Comparison of ENCODE assay signal across 21 cellular contexts in the genomic region with DNA sequence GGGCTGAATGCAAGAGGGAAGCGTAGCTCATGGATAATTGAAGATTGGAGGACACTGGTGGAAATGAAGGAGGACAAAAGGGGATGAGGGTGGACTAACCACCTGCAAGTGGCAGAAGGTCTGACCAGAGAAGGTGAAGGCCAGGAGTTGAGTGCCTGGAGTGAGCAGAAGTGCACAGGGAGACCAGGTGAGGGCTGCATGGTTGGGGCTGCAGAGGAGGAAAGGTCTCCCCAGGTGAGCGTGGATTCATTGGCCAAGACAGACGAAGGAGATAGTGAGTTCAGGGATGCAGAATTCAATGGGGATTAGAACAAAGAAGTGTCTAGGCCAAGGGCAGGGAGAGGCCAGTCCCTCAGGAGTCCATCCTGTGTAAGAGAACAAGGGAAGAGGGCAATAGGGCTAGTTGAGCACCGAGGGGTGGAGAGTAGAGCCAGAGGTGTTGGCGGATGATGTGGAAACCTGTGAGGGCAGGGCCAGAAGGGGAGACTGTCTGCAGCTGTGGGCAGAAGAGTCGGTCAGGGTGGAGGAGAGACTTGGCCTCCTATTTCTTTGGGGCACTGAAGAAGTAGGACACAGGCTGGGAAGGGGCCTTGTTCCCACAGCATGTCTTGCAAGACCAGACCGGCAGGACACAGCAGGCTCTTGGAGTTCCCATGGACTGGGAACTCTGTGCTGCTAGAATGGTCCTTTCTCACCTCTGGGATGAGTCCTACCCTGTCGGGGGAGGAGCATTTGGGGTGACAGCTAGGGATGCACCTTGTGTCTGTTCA. TPM values are rescaled to one million over a fixed set of nuclear protein-coding genes. Genes with fewer than 3 reads are reported as not detected.
DNase-seq lines count a peak whose midpoint lies in the region; ATAC-seq and TF ChIP-seq lines count a peak whose summit lies in the region.
"Had no signal": no experiment of that assay in that cellular context is flagged by ENCODE, and none has a peak within 500 bp of the region (broad histone marks: within the 10 kb centered on the region; RNA-seq: fewer than 3 reads in every experiment).

No MANE protein-coding gene starts in this region.

- H3K36me3 ChIP-seq in upper lobe of right lung: no peaks in the 10 kb centered on the region
- H3K36me3 ChIP-seq: heart right ventricle, right atrium auricular region, tibial nerve had no signal

- peak; percentile 37 for DNase-seq in activated CD8-positive, alpha-beta memory T cell treated with anti-CD3 and anti-CD28 coated beads, Interleukin-2, amount 50 U/mL, for 48 hours
- DNase-seq in activated CD8-positive, alpha-beta memory T cell treated with anti-CD3 and anti-CD28 coated beads, Interleukin-2, amount 10 ng/mL, durations not matched to agents 7 days and 5 days: no peak
- DNase-seq in coronary artery (ENCODE audit: low spot score) (peak; percentile 62), mesenteric fat pad (ENCODE audit: low spot score) (peak; percentile 64), upper lobe of right lung (peak; percentile 46)
- DNase-seq in effector CD8-positive, alpha-beta T cell (lab: John Stamatoyannopoulos, UW): no peak
- no peak for DNase-seq in activated T-cell treated with anti-CD3 and anti-CD28 coated beads, Interleukin-2, amount 50 U/mL, for 1 hour
- DNase-seq in stimulated activated CD8-positive, alpha-beta memory T cell treated with anti-CD3 and anti-CD28 coated beads, Interleukin-4, amount 100 ng/mL, for 48 hours: no peak
- DNase-seq: activated CD4-positive, alpha-beta T cell treated with anti-CD3 and anti-CD28 coated beads for 4 hours; activated naive CD4-positive, alpha-beta T cell treated with anti-CD3 and anti-CD28 coated beads, Interleukin-2, amount 50 U/mL, for 16 hours; COR-L47; DMS79 treated with DMSO at 0.1 percent for 48 hours; GOT3; heart right ventricle; occipital lobe; SHP77 treated with DMSO at 0.1 percent for 48 hours; stimulated activated naive B cell treated with anti-CD40 and anti-IgM and Interleukin-4, amounts not matched to agents 10 μg/mL and 1 μg/mL and 100 μg/mL, for 72 hours had no signal

- no peaks in the 10 kb centered on the region for H3K4me1 ChIP-seq in upper lobe of right lung
- H3K4me1 ChIP-seq: heart right ventricle, right atrium auricular region had no signal

- CTCF ChIA-PET in activated CD8-positive, alpha-beta memory T cell treated with anti-CD3 and anti-CD28 coated beads, Interleukin-2, amount 10 ng/mL, durations not matched to agents 7 days and 5 days (lab: Charles Lee): no interaction called here

- no peak overlapping the region for H3K27ac Mint-ChIP-seq in activated CD8-positive, alpha-beta memory T cell treated with anti-CD3 and anti-CD28 coated beads, Interleukin-2, amount 10 ng/mL, durations not matched to agents 7 days and 5 days
- H3K27ac Mint-ChIP-seq: B cell; stimulated activated naive B cell treated with anti-CD40 and anti-IgM and Interleukin-4, amounts not matched to agents 10 μg/mL and 1 μg/mL and 100 μg/mL, for 72 hours had no signal

- no peaks in the 10 kb centered on the region for H3K36me3 Mint-ChIP-seq in activated CD8-positive, alpha-beta memory T cell treated with anti-CD3 and anti-CD28 coated beads, Interleukin-2, amount 10 ng/mL, durations not matched to agents 7 days and 5 days
- H3K36me3 Mint-ChIP-seq: stimulated activated naive B cell treated with anti-CD40 and anti-IgM and Interleukin-4, amounts not matched to agents 10 μg/mL and 1 μg/mL and 100 μg/mL, for 72 hours had no signal

- TF ChIP-seq CTCF in coronary artery (IDR thresholded peaks at IDR 0.05) (no peak), upper lobe of right lung (IDR thresholded peaks at IDR 0.05) (no peak)

- intact Hi-C loops in upper lobe of right lung (cut with DNase I): no loop called here

- no peak overlapping the region for H3K4me3 Mint-ChIP-seq in activated CD8-positive, alpha-beta memory T cell treated with anti-CD3 and anti-CD28 coated beads, Interleukin-2, amount 10 ng/mL, durations not matched to agents 7 days and 5 days
- H3K4me3 Mint-ChIP-seq: B cell; stimulated activated naive B cell treated with anti-CD40 and anti-IgM and Interleukin-4, amounts not matched to agents 10 μg/mL and 1 μg/mL and 100 μg/mL, for 72 hours had no signal

- H3K4me3 ChIP-seq in coronary artery: no peak overlapping the region
- H3K4me3 ChIP-seq in upper lobe of right lung: no peak overlapping the region
- H3K4me3 ChIP-seq: heart right ventricle, right atrium auricular region, tibial nerve had no signal

- no peaks in the 10 kb centered on the region for H3K27me3 Mint-ChIP-seq in activated CD8-positive, alpha-beta memory T cell treated with anti-CD3 and anti-CD28 coated beads, Interleukin-2, amount 10 ng/mL, durations not matched to agents 7 days and 5 days

- no peaks in the 10 kb centered on the region for H3K4me1 Mint-ChIP-seq in activated CD8-positive, alpha-beta memory T cell treated with anti-CD3 and anti-CD28 coated beads, Interleukin-2, amount 10 ng/mL, durations not matched to agents 7 days and 5 days
- H3K4me1 Mint-ChIP-seq: B cell; stimulated activated naive B cell treated with anti-CD40 and anti-IgM and Interleukin-4, amounts not matched to agents 10 μg/mL and 1 μg/mL and 100 μg/mL, for 72 hours had no signal

- no peaks in the 10 kb centered on the region for H3K9me3 ChIP-seq in upper lobe of right lung
- H3K9me3 ChIP-seq: heart right ventricle, right atrium auricular region, tibial nerve had no signal

- ATAC-seq in activated CD8-positive, alpha-beta memory T cell treated with anti-CD3 and anti-CD28 coated beads, Interleukin-2, amount 10 ng/mL, durations not matched to agents 7 days and 5 days: no peak
- ATAC-seq in upper lobe of right lung: no peak
- ATAC-seq: stimulated activated naive B cell treated with anti-CD40 and anti-IgM and Interleukin-4, amounts not matched to agents 10 μg/mL and 1 μg/mL and 100 μg/mL, for 72 hours had no signal

- H3K27me3 ChIP-seq in upper lobe of right lung: no peaks in the 10 kb centered on the region
- H3K27me3 ChIP-seq: right atrium auricular region, tibial nerve had no signal

- H3K27ac ChIP-seq in coronary artery (no peak overlapping the region), upper lobe of right lung (no peak overlapping the region)
- H3K27ac ChIP-seq: heart right ventricle, right atrium auricular region had no signal

- no peaks in the 10 kb centered on the region for H3K9me3 Mint-ChIP-seq in activated CD8-positive, alpha-beta memory T cell treated with anti-CD3 and anti-CD28 coated beads, Interleukin-2, amount 10 ng/mL, durations not matched to agents 7 days and 5 days (ENCODE audit: low read depth)
- H3K9me3 Mint-ChIP-seq: stimulated activated naive B cell treated with anti-CD40 and anti-IgM and Interleukin-4, amounts not matched to agents 10 μg/mL and 1 μg/mL and 100 μg/mL, for 72 hours had no signal

RNA-seq across cellular contexts. Expression of gene TRIM29, which starts 6.7 kb away (rescaled TPM):
- total RNA-seq in activated CD8-positive, alpha-beta memory T cell treated with anti-CD3 and anti-CD28 coated beads, Interleukin-2, amount 10 ng/mL, durations not matched to agents 7 days and 5 days: not detected
- total RNA-seq in mesenteric fat pad (1.3 TPM), upper lobe of right lung (3.4 TPM)
- total RNA-seq: B cell, OCI-LY7 had no signal

Comparison
In these comparisons a context has a peak if more than half of its experiments do, and no peak if none do; other contexts are left out.
1. DNase-seq: peak in activated CD8-positive, alpha-beta memory T cell treated with anti-CD3 and anti-CD28 coated beads, Interleukin-2, amount 50 U/mL, for 48 hours (single experiment), coronary artery (single experiment), mesenteric fat pad (single experiment) and upper lobe of right lung (single experiment); none in activated CD8-positive, alpha-beta memory T cell treated with anti-CD3 and anti-CD28 coated beads, Interleukin-2, amount 10 ng/mL, durations not matched to agents 7 days and 5 days (single experiment), effector CD8-positive, alpha-beta T cell (single experiment), activated T-cell treated with anti-CD3 and anti-CD28 coated beads, Interleukin-2, amount 50 U/mL, for 1 hour (single experiment) and stimulated activated CD8-positive, alpha-beta memory T cell treated with anti-CD3 and anti-CD28 coated beads, Interleukin-4, amount 100 ng/mL, for 48 hours (single experiment).